ENCODE assay signal across 13 cellular contexts in genomic region chr9:130199605-130200004, GRCh38. TPM values are rescaled to one million over a fixed set of nuclear protein-coding genes. Genes with fewer than 3 reads are reported as not detected.
A peak's percentile ranks its signal among the peaks of the same experiment; 100 is the strongest.
DNase-seq lines count a peak whose midpoint lies in the region; ATAC-seq, FAIRE-seq and TF ChIP-seq lines count a peak whose summit lies in the region.
"Had no signal": no experiment of that assay in that cellular context is flagged by ENCODE, and none has a peak within 500 bp of the region (broad histone marks: within the 10 kb centered on the region; RNA-seq: fewer than 3 reads in every experiment).

No MANE protein-coding gene starts in this region.

- intact Hi-C loops in Right ventricle myocardium inferior (cut with DNase I) = no loop called here
- intact Hi-C loops in left ventricle myocardium inferior (cut with micrococcal nuclease) = no loop called here
- intact Hi-C loops in left lung (cut with DNase I) = no loop called here
- intact Hi-C loops in vagina (cut with DNase I) = no loop called here

- H3K4me1 ChIP-seq in left ventricle myocardium inferior = peaks cover 25% of the 10 kb centered on the region
- H3K4me1 ChIP-seq in left lung = no peaks in the 10 kb centered on the region
- peaks cover 63% of the 10 kb centered on the region for H3K4me1 ChIP-seq in vagina

- no peak for TF ChIP-seq POLR2A in vagina (IDR thresholded peaks at IDR 0.05)

- peak; percentile 38 for ATAC-seq in Right ventricle myocardium inferior
- ATAC-seq in left lung = peak; percentile 80
- ATAC-seq in HG03378 (IDR thresholded peaks at IDR 0.05; ENCODE audit: unreplicated experiment) = no peak

- TF ChIP-seq CTCF in left ventricle myocardium inferior (IDR thresholded peaks at IDR 0.05; ENCODE audit: borderline replicate concordance) (no peak), bronchial epithelial cell (IDR thresholded peaks at IDR 0.05; ENCODE audit: insufficient read depth, low read length, severe bottlenecking) (no peak), left lung (IDR thresholded peaks at IDR 0.05) (no peak), vagina (IDR thresholded peaks at IDR 0.05) (no peak)

- no peak for DNase-seq in Right ventricle myocardium inferior (ENCODE audit: missing footprints)
- no peak for DNase-seq in left ventricle myocardium inferior
- DNase-seq in bronchial epithelial cell (ENCODE audit: low read depth) = peak; percentile 86
- no peak for DNase-seq in left lung
- no peak for DNase-seq in vagina (ENCODE audit: extremely low spot score in 2 of 2)
- no peak for DNase-seq in mucosa of gallbladder (ENCODE audit: low spot score)
- no peak for DNase-seq in dedifferentiated amniotic fluid mesenchymal stem cell (ENCODE audit: extremely low spot score)
- DNase-seq: activated effector memory CD4-positive, alpha-beta T cell treated with Interleukin-2 at 50 U/mL for 16 hours; effector CD8-positive, alpha-beta T cell; NCI-H1417 treated with DMSO at 0.1 percent for 48 hours; RPMI8226 had no signal

- no peaks in the 10 kb centered on the region for H3K27me3 ChIP-seq in left ventricle myocardium inferior (ENCODE audit: low read depth)
- no peaks in the 10 kb centered on the region for H3K27me3 ChIP-seq in bronchial epithelial cell (ENCODE audit: control insufficient read depth, insufficient read depth, low read length)
- no peaks in the 10 kb centered on the region for H3K27me3 ChIP-seq in left lung
- H3K27me3 ChIP-seq in vagina = no peaks in the 10 kb centered on the region

- no peaks in the 10 kb centered on the region for H3K36me3 ChIP-seq in left ventricle myocardium inferior
- no peaks in the 10 kb centered on the region for H3K36me3 ChIP-seq in bronchial epithelial cell (ENCODE audit: control insufficient read depth, insufficient read depth, low read length)
- no peaks in the 10 kb centered on the region for H3K36me3 ChIP-seq in left lung
- H3K36me3 ChIP-seq in vagina = no peaks in the 10 kb centered on the region

- no peaks in the 10 kb centered on the region for H3K9me3 ChIP-seq in left ventricle myocardium inferior (replicated peaks)
- H3K9me3 ChIP-seq in left lung = no peaks in the 10 kb centered on the region
- no peaks in the 10 kb centered on the region for H3K9me3 ChIP-seq in vagina

- peak; percentile 94 for FAIRE-seq in bronchial epithelial cell (lab: Jason Lieb, UNC)
- FAIRE-seq: islet of Langerhans had no signal

- no peak overlapping the region for H3K27ac ChIP-seq in left ventricle myocardium inferior (replicated peaks)
- H3K27ac ChIP-seq in left lung = no peak overlapping the region
- peak overlapping the region; percentile 62 for H3K27ac ChIP-seq in vagina

- H3K4me3 ChIP-seq in left ventricle myocardium inferior (no peak overlapping the region), bronchial epithelial cell (ENCODE audit: low read depth, low read length) (no peak overlapping the region), left lung (no peak overlapping the region), vagina (no peak overlapping the region)

RNA-seq across cellular contexts. Expression of gene NCS1, which starts 27.4 kb away (rescaled TPM):
- 5.0 TPM for total RNA-seq in Right ventricle myocardium inferior
- 6.1 TPM for total RNA-seq in left ventricle myocardium inferior
- 22.9 and 26.6 TPM in 2 replicates for total RNA-seq in bronchial epithelial cell
- total RNA-seq in left lung = 10 to 100 TPM; 19.6 to 19.9 TPM
- 20.4 TPM for total RNA-seq in vagina
- total RNA-seq in mucosa of gallbladder = 50.3 TPM
